1 cellular context compared by ENCODE assay signal in the genomic region with DNA sequence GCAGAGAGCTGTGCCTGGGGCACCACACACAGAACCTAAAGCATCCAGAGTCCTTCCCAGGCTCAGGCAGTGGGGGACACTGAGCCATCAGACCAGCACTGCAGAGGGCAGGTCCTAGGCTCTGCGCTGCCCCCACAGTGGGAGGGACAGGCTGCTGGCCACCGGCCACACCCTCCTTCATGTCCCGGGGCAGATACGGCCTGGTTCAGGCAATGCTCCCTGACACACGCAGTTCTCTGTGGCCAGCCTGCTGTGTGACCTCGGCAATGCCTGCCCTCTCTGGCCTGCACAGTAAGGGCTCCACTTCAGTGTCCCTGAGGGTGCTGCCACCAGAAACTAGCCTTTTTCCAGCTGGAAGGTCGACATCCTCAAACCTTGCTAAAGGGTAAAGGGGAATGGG.
TF ChIP-seq lines count a peak whose summit lies in the region.

No MANE protein-coding gene starts in this region.

TF ChIP-seq in K562, 482 proteins besides CTCF, POLR2A, EP300 and RAD21 (continued from another document):
- TF ChIP-seq, protein P1, sequence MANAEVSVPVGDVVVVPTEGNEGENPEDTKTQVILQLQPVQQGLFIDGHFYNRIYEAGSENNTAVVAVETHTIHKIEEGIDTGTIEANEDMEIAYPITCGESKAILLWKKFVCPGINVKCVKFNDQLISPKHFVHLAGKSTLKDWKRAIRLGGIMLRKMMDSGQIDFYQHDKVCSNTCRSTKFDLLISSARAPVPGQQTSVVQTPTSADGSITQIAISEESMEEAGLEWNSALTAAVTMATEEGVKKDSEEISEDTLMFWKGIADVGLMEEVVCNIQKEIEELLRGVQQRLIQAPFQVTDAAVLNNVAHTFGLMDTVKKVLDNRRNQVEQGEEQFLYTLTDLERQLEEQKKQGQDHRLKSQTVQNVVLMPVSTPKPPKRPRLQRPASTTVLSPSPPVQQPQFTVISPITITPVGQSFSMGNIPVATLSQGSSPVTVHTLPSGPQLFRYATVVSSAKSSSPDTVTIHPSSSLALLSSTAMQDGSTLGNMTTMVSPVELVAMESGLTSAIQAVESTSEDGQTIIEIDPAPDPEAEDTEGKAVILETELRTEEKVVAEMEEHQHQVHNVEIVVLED (CRISPR knock-in tag; IDR thresholded peaks at IDR 0.05): no peak
- TF ChIP-seq, protein P2, sequence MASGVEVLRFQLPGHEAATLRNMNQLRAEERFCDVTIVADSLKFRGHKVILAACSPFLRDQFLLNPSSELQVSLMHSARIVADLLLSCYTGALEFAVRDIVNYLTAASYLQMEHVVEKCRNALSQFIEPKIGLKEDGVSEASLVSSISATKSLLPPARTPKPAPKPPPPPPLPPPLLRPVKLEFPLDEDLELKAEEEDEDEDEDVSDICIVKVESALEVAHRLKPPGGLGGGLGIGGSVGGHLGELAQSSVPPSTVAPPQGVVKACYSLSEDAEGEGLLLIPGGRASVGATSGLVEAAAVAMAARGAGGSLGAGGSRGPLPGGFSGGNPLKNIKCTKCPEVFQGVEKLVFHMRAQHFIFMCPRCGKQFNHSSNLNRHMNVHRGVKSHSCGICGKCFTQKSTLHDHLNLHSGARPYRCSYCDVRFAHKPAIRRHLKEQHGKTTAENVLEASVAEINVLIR (CRISPR knock-in tag; IDR thresholded peaks at IDR 0.05): no peak
- TF ChIP-seq KLF13 (tag; IDR thresholded peaks at IDR 0.05; ENCODE audit: borderline replicate concordance, low read depth): peak; percentile 71
- TF ChIP-seq ZNF316 (IDR thresholded peaks at IDR 0.05): no peak
- TF ChIP-seq ZNF655 (CRISPR knock-in tag; IDR thresholded peaks at IDR 0.05): no peak
- TF ChIP-seq CBX3 (IDR thresholded peaks at IDR 0.05; ENCODE audit: borderline replicate concordance in 1 of 2, low read length in 2 of 2): peak in 1 of 2 experiments; percentile 32; a peak in 1 of 3 replicates
- no peak for TF ChIP-seq ZNF24 (IDR thresholded peaks at IDR 0.05)
- TF ChIP-seq TAF1 (IDR thresholded peaks at IDR 0.05; ENCODE audit: control insufficient read depth, extremely low read depth, insufficient read depth, low read length, severe bottlenecking): no peak
- TF ChIP-seq ZNF583 (CRISPR knock-in tag; IDR thresholded peaks at IDR 0.05): no peak
- TF ChIP-seq, protein P3, sequence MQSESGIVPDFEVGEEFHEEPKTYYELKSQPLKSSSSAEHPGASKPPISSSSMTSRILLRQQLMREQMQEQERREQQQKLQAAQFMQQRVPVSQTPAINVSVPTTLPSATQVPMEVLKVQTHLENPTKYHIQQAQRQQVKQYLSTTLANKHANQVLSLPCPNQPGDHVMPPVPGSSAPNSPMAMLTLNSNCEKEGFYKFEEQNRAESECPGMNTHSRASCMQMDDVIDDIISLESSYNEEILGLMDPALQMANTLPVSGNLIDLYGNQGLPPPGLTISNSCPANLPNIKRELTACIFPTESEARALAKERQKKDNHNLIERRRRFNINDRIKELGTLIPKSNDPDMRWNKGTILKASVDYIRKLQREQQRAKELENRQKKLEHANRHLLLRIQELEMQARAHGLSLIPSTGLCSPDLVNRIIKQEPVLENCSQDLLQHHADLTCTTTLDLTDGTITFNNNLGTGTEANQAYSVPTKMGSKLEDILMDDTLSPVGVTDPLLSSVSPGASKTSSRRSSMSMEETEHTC (IDR thresholded peaks at IDR 0.05): no peak
- TF ChIP-seq BRCA1 (IDR thresholded peaks at IDR 0.05): no peak
- TF ChIP-seq BRCA1 (CRISPR knock-in tag; IDR thresholded peaks at IDR 0.05): no peak
- peak; percentile 68; the same call in 1 of the 2 replicates for TF ChIP-seq PTBP1 (IDR thresholded peaks at IDR 0.05; ENCODE audit: low read depth, low read length)
- peak; percentile 76 for TF ChIP-seq EGR1 (conservative IDR thresholded peaks at IDR 0.05)
- no peak for TF ChIP-seq DNMT1 (IDR thresholded peaks at IDR 0.05)
- no peak for TF ChIP-seq TAF7 (tag; IDR thresholded peaks at IDR 0.05)
- no peak for TF ChIP-seq NCOA1 (IDR thresholded peaks at IDR 0.05; ENCODE audit: low read depth)
- no peak for TF ChIP-seq XRCC3 (IDR thresholded peaks at IDR 0.05)
- no peak for TF ChIP-seq ZNF785 (CRISPR knock-in tag; IDR thresholded peaks at IDR 0.05)
- no peak for TF ChIP-seq PPARD (CRISPR knock-in tag; IDR thresholded peaks at IDR 0.05)
- no peak for TF ChIP-seq ATF4 (CRISPR knock-in tag; IDR thresholded peaks at IDR 0.05)
- TF ChIP-seq MEF2A (IDR thresholded peaks at IDR 0.05; ENCODE audit: control insufficient read depth, low read depth, low read length): no peak
- peak; percentile 17 for TF ChIP-seq RBM25 (IDR thresholded peaks at IDR 0.05; ENCODE audit: low read depth, low read length, severe bottlenecking)
- no peak for TF ChIP-seq ZNF354B (CRISPR knock-in tag; IDR thresholded peaks at IDR 0.05)
- no peak for TF ChIP-seq SNRNP70 (optimal IDR thresholded peaks at IDR 0.05; ENCODE audit: low read depth, low read length)
- TF ChIP-seq, protein P4, sequence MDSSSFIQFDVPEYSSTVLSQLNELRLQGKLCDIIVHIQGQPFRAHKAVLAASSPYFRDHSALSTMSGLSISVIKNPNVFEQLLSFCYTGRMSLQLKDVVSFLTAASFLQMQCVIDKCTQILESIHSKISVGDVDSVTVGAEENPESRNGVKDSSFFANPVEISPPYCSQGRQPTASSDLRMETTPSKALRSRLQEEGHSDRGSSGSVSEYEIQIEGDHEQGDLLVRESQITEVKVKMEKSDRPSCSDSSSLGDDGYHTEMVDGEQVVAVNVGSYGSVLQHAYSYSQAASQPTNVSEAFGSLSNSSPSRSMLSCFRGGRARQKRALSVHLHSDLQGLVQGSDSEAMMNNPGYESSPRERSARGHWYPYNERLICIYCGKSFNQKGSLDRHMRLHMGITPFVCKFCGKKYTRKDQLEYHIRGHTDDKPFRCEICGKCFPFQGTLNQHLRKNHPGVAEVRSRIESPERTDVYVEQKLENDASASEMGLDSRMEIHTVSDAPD (CRISPR knock-in tag; IDR thresholded peaks at IDR 0.05): no peak
- TF ChIP-seq BCOR (IDR thresholded peaks at IDR 0.05): peak; percentile 90
- TF ChIP-seq BRF2 (IDR thresholded peaks at IDR 0.05; ENCODE audit: borderline replicate concordance, insufficient read depth, insufficient read length): no peak
- TF ChIP-seq MBD2 (IDR thresholded peaks at IDR 0.05; ENCODE audit: borderline replicate concordance, low read depth): no peak
- no peak for TF ChIP-seq NR2C1 (IDR thresholded peaks at IDR 0.05)
- no peak for TF ChIP-seq NR2C1 (tag; IDR thresholded peaks at IDR 0.05)
- no peak for TF ChIP-seq MCM5 (IDR thresholded peaks at IDR 0.05; ENCODE audit: low read depth)
- no peak for TF ChIP-seq ZNF707 (CRISPR knock-in tag; conservative IDR thresholded peaks at IDR 0.05)
- TF ChIP-seq NFIC (IDR thresholded peaks at IDR 0.05): peak; percentile 62
- no peak for TF ChIP-seq STAT5B (CRISPR knock-in tag; IDR thresholded peaks at IDR 0.05)
